15 cellular contexts compared by ENCODE assay signal in genomic region chr3:120369000-120369399, GRCh38. TPM values are rescaled to one million over a fixed set of nuclear protein-coding genes. Genes with fewer than 3 reads are reported as not detected.
DNase-seq lines count a peak whose midpoint lies in the region; ATAC-seq, FAIRE-seq and TF ChIP-seq lines count a peak whose summit lies in the region.
"Had no signal": no experiment of that assay in that cellular context is flagged by ENCODE, and none has a peak within 500 bp of the region (broad histone marks: within the 10 kb centered on the region; RNA-seq: fewer than 3 reads in every experiment).

No MANE protein-coding gene starts in this region.

- H3K4me1 Mint-ChIP-seq in activated CD4-positive, alpha-beta T cell treated with anti-CD3 and anti-CD28 coated beads for 36 hours: peaks cover 6% of the 10 kb centered on the region

- no peak overlapping the region for H3K4me3 ChIP-seq in adrenal gland
- H3K4me3 ChIP-seq: right lobe of liver, suprapubic skin had no signal

- H3K36me3 Mint-ChIP-seq in activated CD4-positive, alpha-beta T cell treated with anti-CD3 and anti-CD28 coated beads for 36 hours (ENCODE audit: low read depth): no peaks in the 10 kb centered on the region
- H3K36me3 Mint-ChIP-seq: activated naive CD8-positive, alpha-beta T cell had no signal

- intact Hi-C loops in adrenal gland (cut with DNase I): no loop called here
- intact Hi-C loops in activated CD4-positive, alpha-beta T cell treated with anti-CD3 and anti-CD28 coated beads for 36 hours (cut with DNase I, micrococcal nuclease): no loop called here

- TF ChIP-seq CTCF in adrenal gland (IDR thresholded peaks at IDR 0.05): no peak

- WGBS in adrenal gland, 4 donors: 28 to 49% (median 44%) methylated on average over 2 of the region's 2 CpGs

- peak; percentile 87 for ATAC-seq in GM19463 (IDR thresholded peaks at IDR 0.05; ENCODE audit: unreplicated experiment)
- ATAC-seq in HG02938 (IDR thresholded peaks at IDR 0.05; ENCODE audit: unreplicated experiment): peak; percentile 89
- ATAC-seq in HG03565 (IDR thresholded peaks at IDR 0.05; ENCODE audit: unreplicated experiment): peak; percentile 58
- ATAC-seq in activated CD4-positive, alpha-beta T cell treated with anti-CD3 and anti-CD28 coated beads for 36 hours: no peak

- TF ChIP-seq POLR2A in adrenal gland (IDR thresholded peaks at IDR 0.05) (no peak), H54 (IDR thresholded peaks at IDR 0.05; ENCODE audit: low read depth, low read length) (no peak)

- no peak overlapping the region for H3K4me3 Mint-ChIP-seq in activated CD4-positive, alpha-beta T cell treated with anti-CD3 and anti-CD28 coated beads for 36 hours
- H3K4me3 Mint-ChIP-seq: activated naive CD8-positive, alpha-beta T cell had no signal

- DNase-seq in ACHN: peak; percentile 87
- no peak for DNase-seq in adrenal gland
- no peak for DNase-seq in RPMI8226
- DNase-seq in activated CD4-positive, alpha-beta T cell treated with anti-CD3 and anti-CD28 coated beads for 36 hours: no peak
- DNase-seq in H54 (ENCODE audit: insufficient read length, low spot score): no peak
- DNase-seq: 8988T, right lobe of liver, T1000 had no signal

- H3K27me3 ChIP-seq in adrenal gland: no peaks in the 10 kb centered on the region
- H3K27me3 ChIP-seq: right lobe of liver, suprapubic skin had no signal

- in situ Hi-C loops in ACHN (cut with HindIII; ENCODE audit: low pct_ligation_motif_present, low pct_unique_long_range_greater_than_20kb, low sequenced_read_pairs): no loop called here

- no peaks in the 10 kb centered on the region for H3K4me1 ChIP-seq in adrenal gland (replicated peaks in 1 of 2)
- H3K4me1 ChIP-seq: right lobe of liver, suprapubic skin had no signal

- peaks cover 15% of the 10 kb centered on the region for H3K27me3 Mint-ChIP-seq in activated CD4-positive, alpha-beta T cell treated with anti-CD3 and anti-CD28 coated beads for 36 hours

- H3K27ac Mint-ChIP-seq in activated CD4-positive, alpha-beta T cell treated with anti-CD3 and anti-CD28 coated beads for 36 hours: no peak overlapping the region
- H3K27ac Mint-ChIP-seq: activated naive CD8-positive, alpha-beta T cell had no signal

- no peaks in the 10 kb centered on the region for H3K36me3 ChIP-seq in adrenal gland (replicated peaks in 1 of 2)
- H3K36me3 ChIP-seq: right lobe of liver, suprapubic skin had no signal

- POLR2A ChIA-PET in activated CD4-positive, alpha-beta T cell treated with anti-CD3 and anti-CD28 coated beads for 36 hours (lab: Charles Lee): no interaction called here

- FAIRE-seq in H54 (lab: Jason Lieb, UNC): no peak
- FAIRE-seq: D721Med had no signal

- no peaks in the 10 kb centered on the region for H3K9me3 Mint-ChIP-seq in activated CD4-positive, alpha-beta T cell treated with anti-CD3 and anti-CD28 coated beads for 36 hours (ENCODE audit: low read depth)

- no peak overlapping the region for H3K27ac ChIP-seq in adrenal gland
- H3K27ac ChIP-seq: KMS-11, right lobe of liver, suprapubic skin had no signal

- H3K9me3 ChIP-seq in adrenal gland (replicated peaks in 1 of 3): no peaks in the 10 kb centered on the region
- H3K9me3 ChIP-seq: right lobe of liver, suprapubic skin had no signal

- CTCF ChIA-PET in activated CD4-positive, alpha-beta T cell treated with anti-CD3 and anti-CD28 coated beads for 36 hours (lab: Charles Lee): interaction anchor here (3.0 kb wide), 1 partner anchor 48 kb away, joined by 7 read pairs; no protein-coding TSS in a partner anchor

RNA-seq across cellular contexts. Expression of gene LRRC58, which starts 19.8 kb away (rescaled TPM):
- total RNA-seq in adrenal gland: 10 to 100 TPM; 34.3 to 80.4 (median 53.0) TPM
- 10 to 100 TPM in 1 of 3 donors, 1 to 10 TPM in 2; 5.8 to 42.7 (median 5.9) TPM for polyA plus RNA-seq in adrenal gland
- 10 to 100 TPM; 20.7 to 22.2 TPM for total RNA-seq in activated CD4-positive, alpha-beta T cell treated with anti-CD3 and anti-CD28 coated beads for 36 hours
